20 cellular contexts compared by ENCODE assay signal in the genomic region with DNA sequence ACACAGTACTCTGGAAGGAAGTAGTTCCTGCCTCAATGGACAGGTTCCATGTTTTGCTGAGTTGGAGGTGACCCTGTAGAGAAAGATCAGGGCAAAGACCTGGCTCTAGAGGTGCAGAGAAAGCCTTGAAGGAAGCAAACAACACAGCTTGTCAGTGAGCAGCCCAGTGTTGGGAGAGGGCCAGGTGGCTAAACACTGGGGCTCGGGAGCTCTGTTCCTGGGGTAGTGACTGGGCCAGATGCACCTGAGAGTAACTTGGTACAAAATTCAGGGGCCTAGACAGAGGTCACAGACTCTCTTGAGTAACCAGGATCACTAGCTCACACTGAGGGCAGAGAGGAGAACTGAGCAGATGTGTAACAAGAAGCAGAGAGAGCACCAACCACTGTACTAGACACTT.
A peak's percentile ranks its signal among the peaks of the same experiment; 100 is the strongest.
DNase-seq lines count a peak whose midpoint lies in the region; ATAC-seq, FAIRE-seq and TF ChIP-seq lines count a peak whose summit lies in the region.
"Had no signal": no experiment of that assay in that cellular context is flagged by ENCODE, and none has a peak within 500 bp of the region (broad histone marks: within the 10 kb centered on the region; RNA-seq: fewer than 3 reads in every experiment).

No MANE protein-coding gene starts in this region.

- TF ChIP-seq CTCF in coronary artery (IDR thresholded peaks at IDR 0.05) (no peak), gastroesophageal sphincter (IDR thresholded peaks at IDR 0.05) (no peak)

- H3K27me3 ChIP-seq in gastroesophageal sphincter: no peaks in the 10 kb centered on the region

- ATAC-seq in HG02588 (IDR thresholded peaks at IDR 0.05; ENCODE audit: unreplicated experiment) (peak; percentile 27), HG02798 (IDR thresholded peaks at IDR 0.05; ENCODE audit: poor library complexity, unreplicated experiment) (peak; percentile 10), gastroesophageal sphincter (no peak)

- H3K9me3 ChIP-seq in gastroesophageal sphincter: no peaks in the 10 kb centered on the region
- H3K9me3 ChIP-seq: HAP-1 had no signal

- 67% methylated on average over 1 of the region's 1 CpG; no CpG with 5 or more reads in 1 of the 2 donors for WGBS in gastroesophageal sphincter (ENCODE audit: low coverage in 1 of 2), 2 donors

- TF ChIP-seq EP300 in gastroesophageal sphincter (IDR thresholded peaks at IDR 0.05): no peak

- TF ChIP-seq POLR2A in gastroesophageal sphincter (IDR thresholded peaks at IDR 0.05): no peak

- H3K36me3 ChIP-seq in gastroesophageal sphincter: no peaks in the 10 kb centered on the region
- H3K36me3 ChIP-seq: HAP-1 had no signal

- DNase-seq in coronary artery (ENCODE audit: low spot score): peak; percentile 55
- no peak for DNase-seq in HTR-8/SVneo (ENCODE audit: insufficient read length, low spot score)
- no peak for DNase-seq in A172 (ENCODE audit: low spot score)
- DNase-seq: 8988T; C1 segment of cervical spinal cord; Calu3; CD4-positive, alpha-beta memory T cell; COR-L47; DMS53; DMS79 treated with DMSO at 0.1 percent for 48 hours; GF-D8; GOT3; HFFc6 had no signal

- no peak for FAIRE-seq in HTR-8/SVneo (lab: Jason Lieb, UNC)
- FAIRE-seq: GM12891, GM18507, H54 had no signal

- H3K4me3 ChIP-seq in coronary artery (no peak overlapping the region), gastroesophageal sphincter (no peak overlapping the region)
- H3K4me3 ChIP-seq: HAP-1 had no signal

- H3K27ac ChIP-seq in coronary artery (no peak overlapping the region), gastroesophageal sphincter (no peak overlapping the region)

- no peaks in the 10 kb centered on the region for H3K4me1 ChIP-seq in gastroesophageal sphincter
- H3K4me1 ChIP-seq: HAP-1 had no signal
